Comparison of ENCODE assay signal across 16 cellular contexts in genomic region chr9:129361196-129361595, GRCh38.
"Had no signal": no experiment of that assay in that cellular context is flagged by ENCODE, and none has a peak within 500 bp of the region (broad histone marks: within the 10 kb centered on the region; RNA-seq: fewer than 3 reads in every experiment).

No MANE protein-coding gene starts in this region.

- H3K4me1 ChIP-seq: heart left ventricle had no signal

- DNase-seq: activated CD4-positive, alpha-beta T cell treated with anti-CD3 and anti-CD28 coated beads, Interleukin-2, amount 10 ng/mL, durations not matched to agents 7 days and 5 days; activated CD8-positive, alpha-beta T cell treated with anti-CD3 and anti-CD28 coated beads, Interleukin-2, amount 10 ng/mL, durations not matched to agents 7 days and 5 days; activated naive CD4-positive, alpha-beta T cell treated with anti-CD3 and anti-CD28 coated beads for 36 hours; activated naive CD8-positive, alpha-beta T cell treated with anti-CD3 and anti-CD28 coated beads, Interleukin-2, amount 50 U/mL, for 24 hours; activated T-cell treated with anti-CD3 and anti-CD28 coated beads, Interleukin-2, amount 50 U/mL, for 24 hours; anterior cingulate cortex; cortex of kidney; kidney glomerular epithelial cell; left ventricle myocardium superior; mucosa of descending colon; naive B cell; retina; spleen; stimulated activated naive B cell treated with anti-CD40 and anti-IgM and Interleukin-4, amounts not matched to agents 10 μg/mL and 1 μg/mL and 100 μg/mL, for 72 hours had no signal

- H3K9me3 ChIP-seq: mucosa of descending colon had no signal

- H3K27ac ChIP-seq: heart left ventricle, spleen had no signal

- FAIRE-seq: frontal cortex had no signal

- H3K36me3 ChIP-seq: heart left ventricle, spleen had no signal

- H3K27me3 ChIP-seq: heart left ventricle, spleen had no signal

- ATAC-seq: activated CD8-positive, alpha-beta T cell treated with anti-CD3 and anti-CD28 coated beads, Interleukin-2, amount 10 ng/mL, durations not matched to agents 7 days and 5 days; activated naive CD8-positive, alpha-beta T cell treated with anti-CD3 and anti-CD28 coated beads, Interleukin-2, amount 50 U/mL, for 24 hours; heart left ventricle; left ventricle myocardium superior; mucosa of descending colon; stimulated activated naive B cell treated with anti-CD40 and anti-IgM and Interleukin-4, amounts not matched to agents 10 μg/mL and 1 μg/mL and 100 μg/mL, for 72 hours had no signal

- H3K4me3 ChIP-seq: heart left ventricle, mucosa of descending colon, spleen had no signal
